In genomic region chr2:85353876-85354285, GRCh38 we compare ENCODE assay signal across 8 cellular contexts. TPM values are rescaled to one million over a fixed set of nuclear protein-coding genes. Genes with fewer than 3 reads are reported as not detected.
DNase-seq lines count a peak whose midpoint lies in the region; ATAC-seq and TF ChIP-seq lines count a peak whose summit lies in the region.

No MANE protein-coding gene starts in this region.

- peaks cover 47 to 60% of the 10 kb centered on the region in 2 donors for H3K36me3 Mint-ChIP-seq in CD4-positive, alpha-beta memory T cell

- no peaks in the 10 kb centered on the region for H3K9me3 Mint-ChIP-seq in CD4-positive, alpha-beta memory T cell

- H3K9me3 ChIP-seq in CD4-positive, alpha-beta memory T cell (ENCODE audit: control insufficient read depth in 1 of 2, low read length in 2 of 2): no peaks in the 10 kb centered on the region
- H3K9me3 ChIP-seq in NT2/D1 (ENCODE audit: insufficient read depth, low read length) (no peaks in the 10 kb centered on the region), body of pancreas (no peaks in the 10 kb centered on the region), smooth muscle cell (replicated peaks; ENCODE audit: low read depth) (no peaks in the 10 kb centered on the region)

- no peaks in the 10 kb centered on the region for H3K27me3 ChIP-seq in CD4-positive, alpha-beta memory T cell (ENCODE audit: insufficient read depth, low read length)
- no peaks in the 10 kb centered on the region for H3K27me3 ChIP-seq in NT2/D1 (ENCODE audit: insufficient read depth, insufficient read length)
- H3K27me3 ChIP-seq in body of pancreas: no peaks in the 10 kb centered on the region
- no peaks in the 10 kb centered on the region for H3K27me3 ChIP-seq in smooth muscle cell (ENCODE audit: low read depth)

- 8 to 15% methylated on average over 12 to 16 of the region's 16 CpGs for WGBS in body of pancreas, 2 donors
- WGBS in smooth muscle cell (ENCODE audit: low lambda C conversion rate): 35% methylated on average over 16 of the region's 16 CpGs

- peaks cover 44% of the 10 kb centered on the region for H3K4me1 ChIP-seq in CD4-positive, alpha-beta memory T cell (ENCODE audit: insufficient read depth, low read length)
- H3K4me1 ChIP-seq in NT2/D1 (ENCODE audit: insufficient read depth, insufficient read length) (no peaks in the 10 kb centered on the region), body of pancreas (peaks cover 30% of the 10 kb centered on the region), smooth muscle cell (ENCODE audit: low read depth) (peaks cover 11% of the 10 kb centered on the region)

- peaks cover 11% of the 10 kb centered on the region for H4K20me1 ChIP-seq in smooth muscle cell (ENCODE audit: low read depth)

- no peak overlapping the region for H2AFZ ChIP-seq in smooth muscle cell (ENCODE audit: low read depth)

- peak in 3 of 5 donors; percentile 3 to 52 (median 12) for DNase-seq in CD4-positive, alpha-beta memory T cell
- DNase-seq in NT2/D1 (ENCODE audit: low read depth, low spot score): no peak
- DNase-seq in body of pancreas: peak; percentile 75 to 87 (median 80)
- DNase-seq in iPS-NIHi11 (ENCODE audit: low spot score): peak; percentile 34
- no peak for DNase-seq in smooth muscle cell (lab: John Stamatoyannopoulos, UW; ENCODE audit: unreplicated experiment)
- no peak for DNase-seq in DMS114 treated with DMSO at 0.1 percent for 48 hours (lab: John Stamatoyannopoulos, UW; ENCODE audit: unreplicated experiment)
- no peak for DNase-seq in KBM-7

- H3K36me3 ChIP-seq in CD4-positive, alpha-beta memory T cell (ENCODE audit: insufficient read depth, low read length): peaks cover 27% of the 10 kb centered on the region
- peaks cover 50% of the 10 kb centered on the region for H3K36me3 ChIP-seq in NT2/D1 (ENCODE audit: insufficient read depth, insufficient read length, low read length)
- H3K36me3 ChIP-seq in body of pancreas (replicated peaks in 1 of 2; ENCODE audit: insufficient read depth in 1 of 2, low read depth in 2 of 2): peaks cover 7 to 16% of the 10 kb centered on the region in 2 donors
- no peaks in the 10 kb centered on the region for H3K36me3 ChIP-seq in smooth muscle cell (ENCODE audit: low read depth)

- peaks cover 26 to 71% (median 55%) of the 10 kb centered on the region in 4 donors for H3K4me1 Mint-ChIP-seq in CD4-positive, alpha-beta memory T cell

- H3K4me2 ChIP-seq in smooth muscle cell: peak overlapping the region; percentile 89

- no peaks in the 10 kb centered on the region for H3F3A ChIP-seq in smooth muscle cell (ENCODE audit: low read depth)

- in situ Hi-C loops in KBM-7 (cut with MboI; ENCODE audit: low pct_unique_long_range_greater_than_20kb, low sequenced_read_pairs): no loop called here

- TF ChIP-seq POLR2A in body of pancreas (IDR thresholded peaks at IDR 0.05): no peak

- TF ChIP-seq CTCF in body of pancreas (IDR thresholded peaks at IDR 0.05) (no peak), smooth muscle cell (IDR thresholded peaks at IDR 0.05; ENCODE audit: borderline replicate concordance, insufficient read depth, poor library complexity, severe bottlenecking) (no peak)

- H3K27me3 Mint-ChIP-seq in CD4-positive, alpha-beta memory T cell: no peaks in the 10 kb centered on the region

- ATAC-seq in GM21786 (IDR thresholded peaks at IDR 0.05; ENCODE audit: unreplicated experiment) (peak; percentile 1), body of pancreas (peak; percentile 63)

- POLR2A ChIA-PET in CD4-positive, alpha-beta memory T cell (lab: Charles Lee; ENCODE audit: partially characterized antibody): interaction anchor here (1.0 to 10.9 kb wide), 21 partner anchors 8 to 1087 kb away, joined by 3 to 240 read pairs (median 6); partner anchors contain the start of genes KDM3A, MAT2A, RNF181 and SH2D6

- H3K4me3 Mint-ChIP-seq in CD4-positive, alpha-beta memory T cell: peak overlapping the region; percentile 97 to 100 (median 99)

- peak overlapping the region; percentile 94 for H3K27ac ChIP-seq in CD4-positive, alpha-beta memory T cell (ENCODE audit: low read depth, low read length)
- H3K27ac ChIP-seq in body of pancreas (peak overlapping the region; percentile 71 to 88 (median 83)), smooth muscle cell (ENCODE audit: low read depth) (no peak overlapping the region)

- H3K9ac ChIP-seq in NT2/D1 (ENCODE audit: insufficient read length, low read depth): peak overlapping the region; percentile 83
- peak overlapping the region; percentile 27 for H3K9ac ChIP-seq in smooth muscle cell (ENCODE audit: low read depth)

- intact Hi-C loops in CD4-positive, alpha-beta memory T cell (cut with micrococcal nuclease): loop anchor here (1.0 to 5.0 kb wide), 8 partner anchors 26 to 1088 kb away; partner anchors contain the start of genes KDM3A, SH2D6 and USP39
- intact Hi-C loops in body of pancreas (cut with DNase I): no loop called here

- H3K27ac Mint-ChIP-seq in CD4-positive, alpha-beta memory T cell: peak overlapping the region; percentile 94 to 100 (median 99)

- H3K4me3 ChIP-seq in CD4-positive, alpha-beta memory T cell (ENCODE audit: low read length in 2 of 2): peak overlapping the region; percentile 50 to 81
- peak overlapping the region; percentile 94 for H3K4me3 ChIP-seq in NT2/D1 (ENCODE audit: insufficient read length, low read depth)
- peak overlapping the region; percentile 36 to 50 for H3K4me3 ChIP-seq in body of pancreas
- H3K4me3 ChIP-seq in smooth muscle cell: peak overlapping the region; percentile 62

- H3K79me2 ChIP-seq in smooth muscle cell (ENCODE audit: low read depth): peaks cover 19% of the 10 kb centered on the region

- CTCF ChIA-PET in CD4-positive, alpha-beta memory T cell (lab: Charles Lee; ENCODE audit: partially characterized antibody): interaction anchor here (0.6 to 2.6 kb wide), 6 partner anchors 8 to 233 kb away, joined by 3 to 12 read pairs (median 4); partner anchors contain the start of gene TGOLN2

RNA-seq across cellular contexts. Expression of gene RETSAT, which starts 0.4 kb away (rescaled TPM):
- total RNA-seq in CD4-positive, alpha-beta memory T cell: 10 to 100 TPM; 33.0 to 33.4 TPM
- 10 to 100 TPM; 20.8 to 24.3 TPM for polyA plus RNA-seq in CD4-positive, alpha-beta memory T cell
- total RNA-seq in body of pancreas: 10 to 100 TPM; 68.5 to 98.6 TPM
- 24.1 and 29.9 TPM in 2 replicates for total RNA-seq in smooth muscle cell
- 17.9 and 20.6 TPM in 2 replicates for polyA plus RNA-seq in smooth muscle cell

RNA-seq across cellular contexts. Expression of gene ELMOD3, which starts 0.7 kb away (rescaled TPM):
- 10 to 100 TPM; 29.8 to 33.2 TPM for total RNA-seq in CD4-positive, alpha-beta memory T cell
- 10 to 100 TPM; 10.1 to 11.2 TPM for polyA plus RNA-seq in CD4-positive, alpha-beta memory T cell
- total RNA-seq in body of pancreas: 10 to 100 TPM; 16.9 to 18.5 TPM
- total RNA-seq in smooth muscle cell: 13.3 and 28.2 TPM in 2 replicates
- polyA plus RNA-seq in smooth muscle cell: 15.2 and 16.4 TPM in 2 replicates

RNA-seq across cellular contexts. Expression of gene TGOLN2, which starts 26.1 kb away (rescaled TPM):
- total RNA-seq in CD4-positive, alpha-beta memory T cell: 100 to 1,000 TPM; 188 to 195 TPM
- 10 to 100 TPM; 29.8 to 54.7 TPM for polyA plus RNA-seq in CD4-positive, alpha-beta memory T cell
- total RNA-seq in body of pancreas: 10 to 100 TPM; 69.9 to 75.2 TPM
- total RNA-seq in smooth muscle cell: 51.4 and 52.0 TPM in 2 replicates
- 34.4 and 37.1 TPM in 2 replicates for polyA plus RNA-seq in smooth muscle cell

RNA-seq across cellular contexts. Expression of gene CAPG, which starts 56.3 kb away (rescaled TPM):
- total RNA-seq in CD4-positive, alpha-beta memory T cell: 10 to 100 TPM; 25.6 to 38.5 TPM
- polyA plus RNA-seq in CD4-positive, alpha-beta memory T cell: 100 to 1,000 TPM; 113 to 136 TPM
- 10 to 100 TPM; 26.0 to 35.0 TPM for total RNA-seq in body of pancreas
- total RNA-seq in smooth muscle cell: 50.1 and 51.6 TPM in 2 replicates
- polyA plus RNA-seq in smooth muscle cell: 96.2 and 183 TPM in 2 replicates

Comparison
In these comparisons a context has a peak if more than half of its experiments do, and no peak if none do; other contexts are left out.
1. DNase-seq: peak in CD4-positive, alpha-beta memory T cell (3 of 5), body of pancreas (4 of 4) and iPS-NIHi11 (single experiment); none in NT2/D1 (single experiment), smooth muscle cell (single experiment), DMS114 treated with DMSO at 0.1 percent for 48 hours (single experiment) and KBM-7 (single experiment).
2. H3K4me3 ChIP-seq: peak in every context shown above with its lines; median percentile 94 in NT2/D1; 66 in CD4-positive, alpha-beta memory T cell; 62 in smooth muscle cell; 43 in body of pancreas.